In the genomic region with DNA sequence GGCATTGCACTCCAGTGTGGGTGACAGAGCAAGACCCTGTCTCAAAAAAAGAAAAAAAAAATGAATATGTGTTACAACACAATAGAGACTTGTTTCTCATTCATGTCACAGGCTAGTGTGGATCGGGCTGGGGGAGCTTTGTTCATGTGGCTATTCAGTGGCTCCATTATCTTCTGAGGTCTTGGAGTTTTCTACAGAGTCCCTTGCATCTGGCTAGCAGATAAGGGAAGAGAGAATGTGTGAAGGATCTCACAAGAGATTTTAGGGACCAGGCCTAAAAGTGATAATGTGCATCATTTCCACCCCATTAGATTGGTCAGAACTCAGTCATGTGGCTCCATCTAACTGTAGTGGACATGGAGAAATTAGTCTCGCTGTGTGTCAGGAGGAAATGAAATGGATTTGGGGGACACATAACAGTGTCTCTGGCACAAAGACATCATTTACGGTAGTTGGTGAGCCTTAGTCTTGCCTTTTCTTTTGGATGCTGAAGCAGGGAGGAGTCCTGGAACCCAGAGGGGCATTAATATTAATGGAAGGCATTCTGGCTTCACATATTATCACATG, we compare ENCODE assay signal across 10 cellular contexts. TPM values are rescaled to one million over a fixed set of nuclear protein-coding genes. Genes with fewer than 3 reads are reported as not detected.
DNase-seq lines count a peak whose midpoint lies in the region; ATAC-seq and TF ChIP-seq lines count a peak whose summit lies in the region.
"Had no signal": no experiment of that assay in that cellular context is flagged by ENCODE, and none has a peak within 500 bp of the region (broad histone marks: within the 10 kb centered on the region; RNA-seq: fewer than 3 reads in every experiment).

No MANE protein-coding gene starts in this region.

- no peak for TF ChIP-seq CTCF in right lobe of liver (IDR thresholded peaks at IDR 0.05)

- H3K4me1 Mint-ChIP-seq in activated T-cell treated with anti-CD3 and anti-CD28 coated beads, Interleukin-2, amount 50 U/mL, for 24 hours (ENCODE audit: low read depth), result peaks cover 57% of the 10 kb centered on the region
- peaks cover 45% of the 10 kb centered on the region for H3K4me1 Mint-ChIP-seq in activated naive CD8-positive, alpha-beta T cell treated with anti-CD3 and anti-CD28 coated beads, Interleukin-2, amount 50 U/mL, for 24 hours

- H3K36me3 ChIP-seq in right lobe of liver, result peaks cover 0 to 58% (median 31%) of the 10 kb centered on the region in 4 donors
- H3K36me3 ChIP-seq in thymus (ENCODE audit: control insufficient read depth, insufficient read depth), result peaks cover 27% of the 10 kb centered on the region

- no peaks in the 10 kb centered on the region for H3K27me3 Mint-ChIP-seq in activated T-cell treated with anti-CD3 and anti-CD28 coated beads, Interleukin-2, amount 50 U/mL, for 24 hours
- no peaks in the 10 kb centered on the region for H3K27me3 Mint-ChIP-seq in activated naive CD8-positive, alpha-beta T cell treated with anti-CD3 and anti-CD28 coated beads, Interleukin-2, amount 50 U/mL, for 24 hours

- H3K36me3 Mint-ChIP-seq in activated T-cell treated with anti-CD3 and anti-CD28 coated beads, Interleukin-2, amount 50 U/mL, for 24 hours (ENCODE audit: low read depth), result peaks cover 88% of the 10 kb centered on the region
- peaks cover 66% of the 10 kb centered on the region for H3K36me3 Mint-ChIP-seq in activated naive CD8-positive, alpha-beta T cell treated with anti-CD3 and anti-CD28 coated beads, Interleukin-2, amount 50 U/mL, for 24 hours (ENCODE audit: low read depth)

- H3K9me3 Mint-ChIP-seq in activated T-cell treated with anti-CD3 and anti-CD28 coated beads, Interleukin-2, amount 50 U/mL, for 24 hours, result no peaks in the 10 kb centered on the region
- H3K9me3 Mint-ChIP-seq in activated naive CD8-positive, alpha-beta T cell treated with anti-CD3 and anti-CD28 coated beads, Interleukin-2, amount 50 U/mL, for 24 hours, result no peaks in the 10 kb centered on the region

- DNase-seq in activated T-cell treated with anti-CD3 and anti-CD28 coated beads, Interleukin-2, amount 50 U/mL, for 24 hours, result no peak
- DNase-seq in activated T-cell treated with anti-CD3 and anti-CD28 coated beads, Interleukin-2, amount 50 U/mL, for 1 hour, result no peak
- DNase-seq in activated naive CD8-positive, alpha-beta T cell treated with anti-CD3 and anti-CD28 coated beads, Interleukin-2, amount 50 U/mL, for 24 hours, result no peak
- no peak for DNase-seq in right lobe of liver
- DNase-seq: NCI-H1436 treated with DMSO at 0.1 percent for 48 hours had no signal

- H3K4me3 Mint-ChIP-seq in activated T-cell treated with anti-CD3 and anti-CD28 coated beads, Interleukin-2, amount 50 U/mL, for 24 hours, result peak overlapping the region; percentile 11
- no peak overlapping the region for H3K4me3 Mint-ChIP-seq in activated naive CD8-positive, alpha-beta T cell treated with anti-CD3 and anti-CD28 coated beads, Interleukin-2, amount 50 U/mL, for 24 hours

- H3K27ac Mint-ChIP-seq in activated T-cell treated with anti-CD3 and anti-CD28 coated beads, Interleukin-2, amount 50 U/mL, for 24 hours, result peak overlapping the region; percentile 81
- peak overlapping the region; percentile 81 for H3K27ac Mint-ChIP-seq in activated naive CD8-positive, alpha-beta T cell treated with anti-CD3 and anti-CD28 coated beads, Interleukin-2, amount 50 U/mL, for 24 hours

- H3K4me3 ChIP-seq in right lobe of liver, result no peak overlapping the region
- H3K4me3 ChIP-seq in thymus (ENCODE audit: low read length), result no peak overlapping the region
- H3K4me3 ChIP-seq: BLaER1 had no signal

- no peak for ATAC-seq in activated naive CD8-positive, alpha-beta T cell treated with anti-CD3 and anti-CD28 coated beads, Interleukin-2, amount 50 U/mL, for 24 hours
- ATAC-seq in right lobe of liver (no peak), GM21737 (IDR thresholded peaks at IDR 0.05; ENCODE audit: unreplicated experiment) (no peak), GM19023 (IDR thresholded peaks at IDR 0.05; ENCODE audit: unreplicated experiment) (no peak), HG02973 (IDR thresholded peaks at IDR 0.05; ENCODE audit: unreplicated experiment) (no peak)

- intact Hi-C loops in right lobe of liver (cut with DNase I), result no loop called here

- H3K4me1 ChIP-seq in right lobe of liver (peaks cover 0 to 20% (median 10%) of the 10 kb centered on the region in 4 donors), thymus (ENCODE audit: control insufficient read depth, insufficient read depth, low read length) (no peaks in the 10 kb centered on the region)
- H3K4me1 ChIP-seq: BLaER1 had no signal

- no peak for TF ChIP-seq POLR2A in right lobe of liver (IDR thresholded peaks at IDR 0.05)

- H3K27me3 ChIP-seq in right lobe of liver, result no peaks in the 10 kb centered on the region
- H3K27me3 ChIP-seq in thymus (ENCODE audit: control insufficient read depth, insufficient read depth), result no peaks in the 10 kb centered on the region
- H3K27me3 ChIP-seq: BLaER1 had no signal

- 90% methylated on average over 2 of the region's 3 CpGs for WGBS in right lobe of liver (ENCODE audit: insufficient coverage, low coverage, low lambda C conversion rate, missing lambda C conversion rate)
- over 99% methylated on average over 3 of the region's 3 CpGs for WGBS in thymus

- H3K27ac ChIP-seq in right lobe of liver (peak overlapping the region in 2 of 3 donors; percentile 41 to 79), thymus (ENCODE audit: low read depth) (peak overlapping the region; percentile 31)
- H3K27ac ChIP-seq: BLaER1 had no signal

- H3K9me3 ChIP-seq in right lobe of liver (no peaks in the 10 kb centered on the region), thymus (ENCODE audit: control insufficient read depth) (no peaks in the 10 kb centered on the region)
- H3K9me3 ChIP-seq: BLaER1 had no signal

RNA-seq across cellular contexts. Expression of gene CASP10, which starts 32.4 kb away (rescaled TPM):
- 1 to 10 TPM; 4.2 to 9.4 (median 8.4) TPM for total RNA-seq in right lobe of liver
- 7.7 TPM for polyA plus RNA-seq in thymus

RNA-seq across cellular contexts. Expression of gene CFLAR, which starts 34.6 kb away (rescaled TPM):
- 10 to 100 TPM; 50.2 to 85.4 (median 66.3) TPM for total RNA-seq in right lobe of liver
- 84.5 TPM for polyA plus RNA-seq in thymus
